ENCODE assay signal across 1 cellular context in the genomic region with DNA sequence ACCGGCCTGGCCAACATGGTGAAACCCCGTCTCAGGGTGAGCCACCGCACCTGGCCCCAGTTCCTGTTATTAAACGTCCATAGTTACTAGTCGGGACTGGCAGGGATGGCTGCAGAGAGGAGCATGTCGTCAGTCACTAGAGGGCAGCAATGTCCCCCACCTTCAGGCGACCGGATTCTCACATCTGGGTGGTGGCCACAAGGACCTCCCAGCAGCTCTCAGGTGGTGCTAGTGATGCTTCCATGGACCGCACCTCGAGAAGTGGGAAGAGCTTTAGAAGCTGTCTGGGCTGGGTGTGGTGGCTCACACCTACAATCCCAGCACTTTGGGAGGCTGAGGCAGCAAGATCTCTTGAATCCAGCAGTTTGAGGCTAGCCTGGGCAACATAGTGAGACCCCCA.
TF ChIP-seq lines count a peak whose summit lies in the region.

No MANE protein-coding gene starts in this region.

TF ChIP-seq in SK-N-SH, 30 proteins besides CTCF, POLR2A, EP300 and RAD21 (continued from another document):
- TF ChIP-seq, protein P1, sequence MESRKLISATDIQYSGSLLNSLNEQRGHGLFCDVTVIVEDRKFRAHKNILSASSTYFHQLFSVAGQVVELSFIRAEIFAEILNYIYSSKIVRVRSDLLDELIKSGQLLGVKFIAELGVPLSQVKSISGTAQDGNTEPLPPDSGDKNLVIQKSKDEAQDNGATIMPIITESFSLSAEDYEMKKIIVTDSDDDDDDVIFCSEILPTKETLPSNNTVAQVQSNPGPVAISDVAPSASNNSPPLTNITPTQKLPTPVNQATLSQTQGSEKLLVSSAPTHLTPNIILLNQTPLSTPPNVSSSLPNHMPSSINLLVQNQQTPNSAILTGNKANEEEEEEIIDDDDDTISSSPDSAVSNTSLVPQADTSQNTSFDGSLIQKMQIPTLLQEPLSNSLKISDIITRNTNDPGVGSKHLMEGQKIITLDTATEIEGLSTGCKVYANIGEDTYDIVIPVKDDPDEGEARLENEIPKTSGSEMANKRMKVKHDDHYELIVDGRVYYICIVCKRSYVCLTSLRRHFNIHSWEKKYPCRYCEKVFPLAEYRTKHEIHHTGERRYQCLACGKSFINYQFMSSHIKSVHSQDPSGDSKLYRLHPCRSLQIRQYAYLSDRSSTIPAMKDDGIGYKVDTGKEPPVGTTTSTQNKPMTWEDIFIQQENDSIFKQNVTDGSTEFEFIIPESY (IDR thresholded peaks at IDR 0.05; ENCODE audit: borderline replicate concordance, low read depth): no peak
